ENCODE assay signal across 16 cellular contexts in the genomic region with DNA sequence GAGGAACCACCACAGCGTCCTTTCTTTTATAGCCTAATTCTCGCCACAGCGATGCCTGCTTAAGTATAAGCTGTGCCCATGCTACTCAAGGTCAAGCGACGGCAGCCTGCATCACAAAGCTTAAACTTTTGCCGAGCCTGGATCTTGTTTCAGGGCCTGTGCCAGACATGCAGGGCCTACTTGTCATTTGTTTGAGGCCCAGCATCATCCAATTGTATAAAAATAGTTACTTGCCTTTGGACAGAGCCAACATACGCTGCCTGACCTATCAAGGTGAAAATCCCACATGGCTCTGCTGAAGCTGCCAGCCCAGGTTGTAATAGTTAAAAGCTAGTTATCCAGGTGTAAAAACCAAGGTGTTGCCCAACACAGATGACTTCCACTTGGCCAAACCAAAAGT.
DNase-seq lines count a peak whose midpoint lies in the region; ATAC-seq and TF ChIP-seq lines count a peak whose summit lies in the region.
"Had no signal": no experiment of that assay in that cellular context is flagged by ENCODE, and none has a peak within 500 bp of the region (broad histone marks: within the 10 kb centered on the region; RNA-seq: fewer than 3 reads in every experiment).

No MANE protein-coding gene starts in this region.

- no peak for ATAC-seq in CD8-positive, alpha-beta T cell
- ATAC-seq in gastroesophageal sphincter = no peak
- ATAC-seq: mucosa of descending colon had no signal

- peaks cover 27% of the 10 kb centered on the region for H3K4me1 ChIP-seq in CD8-positive, alpha-beta T cell (ENCODE audit: insufficient read depth, low read length)
- H3K4me1 ChIP-seq in Loucy (ENCODE audit: insufficient read depth, low read length, poor library complexity, severe bottlenecking) = peaks cover 20% of the 10 kb centered on the region
- peaks cover 0 to 54% (median 9%) of the 10 kb centered on the region in 3 donors for H3K4me1 ChIP-seq in gastroesophageal sphincter
- peaks cover 4 to 5% of the 10 kb centered on the region in 2 experiments for H3K4me1 ChIP-seq in neutrophil (ENCODE audit: control insufficient read depth in 1 of 2, insufficient read depth in 1 of 2, low read depth in 1 of 2, low read length in 1 of 2)
- no peaks in the 10 kb centered on the region for H3K4me1 ChIP-seq in smooth muscle cell (ENCODE audit: low read depth)
- H3K4me1 ChIP-seq in thyroid gland = peaks cover 8 to 37% of the 10 kb centered on the region in 2 donors

- TF ChIP-seq CTCF in CD8-positive, alpha-beta T cell (IDR thresholded peaks at IDR 0.05) = no peak
- no peak for TF ChIP-seq CTCF in Loucy (conservative IDR thresholded peaks at IDR 0.05; ENCODE audit: low read length)
- TF ChIP-seq CTCF in gastroesophageal sphincter (IDR thresholded peaks at IDR 0.05) = no peak
- TF ChIP-seq CTCF in neutrophil (IDR thresholded peaks at IDR 0.05) = no peak
- TF ChIP-seq CTCF in smooth muscle cell (IDR thresholded peaks at IDR 0.05; ENCODE audit: borderline replicate concordance, insufficient read depth, poor library complexity, severe bottlenecking) = no peak
- no peak for TF ChIP-seq CTCF in thyroid gland (IDR thresholded peaks at IDR 0.05)

- H3K27ac ChIP-seq in CD8-positive, alpha-beta T cell (ENCODE audit: low read depth, low read length) = no peak overlapping the region
- H3K27ac ChIP-seq in gastroesophageal sphincter = peak overlapping the region in 3 of 4 donors; percentile 48 to 68 (median 56)
- H3K27ac ChIP-seq in neutrophil = peak overlapping the region; percentile 32
- H3K27ac ChIP-seq in smooth muscle cell (ENCODE audit: low read depth) = no peak overlapping the region
- no peak overlapping the region for H3K27ac ChIP-seq in thyroid gland
- H3K27ac ChIP-seq: hepatocyte had no signal

- peaks cover 39% of the 10 kb centered on the region for H3K36me3 Mint-ChIP-seq in CD8-positive, alpha-beta T cell

- intact Hi-C loops in CD8-positive, alpha-beta T cell (cut with DNase I, micrococcal nuclease) = loop anchor here (5.0 to 10.0 kb wide), 3 partner anchors 48 to 108 kb away; partner anchors contain the start of gene TMEM131L (in 1 of the 2)
- intact Hi-C loops in thyroid gland (cut with DNase I) = loop anchor here (10.0 kb wide), 1 partner anchor 138 kb away; no protein-coding TSS in a partner anchor

- no peaks in the 10 kb centered on the region for H3K9me3 ChIP-seq in CD8-positive, alpha-beta T cell (ENCODE audit: low read length)
- no peaks in the 10 kb centered on the region for H3K9me3 ChIP-seq in Loucy (ENCODE audit: insufficient read depth, low read depth, low read length)
- no peaks in the 10 kb centered on the region for H3K9me3 ChIP-seq in gastroesophageal sphincter
- no peaks in the 10 kb centered on the region for H3K9me3 ChIP-seq in neutrophil
- H3K9me3 ChIP-seq in smooth muscle cell (replicated peaks; ENCODE audit: low read depth) = no peaks in the 10 kb centered on the region
- H3K9me3 ChIP-seq in thyroid gland = no peaks in the 10 kb centered on the region
- H3K9me3 ChIP-seq: mucosa of descending colon had no signal

- no peaks in the 10 kb centered on the region for H3F3A ChIP-seq in Loucy (ENCODE audit: low read depth)
- no peaks in the 10 kb centered on the region for H3F3A ChIP-seq in smooth muscle cell (ENCODE audit: low read depth)

- no peaks in the 10 kb centered on the region for H3K9me3 Mint-ChIP-seq in CD8-positive, alpha-beta T cell

- no peaks in the 10 kb centered on the region for H3K27me3 ChIP-seq in CD8-positive, alpha-beta T cell (ENCODE audit: insufficient read depth, low read length)
- H3K27me3 ChIP-seq in Loucy (ENCODE audit: insufficient read depth, low read length, poor library complexity, severe bottlenecking) (no peaks in the 10 kb centered on the region), gastroesophageal sphincter (no peaks in the 10 kb centered on the region), neutrophil (no peaks in the 10 kb centered on the region), smooth muscle cell (ENCODE audit: low read depth) (no peaks in the 10 kb centered on the region), thyroid gland (no peaks in the 10 kb centered on the region)
- H3K27me3 ChIP-seq: hepatocyte had no signal

- H3K79me2 ChIP-seq in Loucy (ENCODE audit: insufficient read depth, low read length) = peaks cover 82% of the 10 kb centered on the region
- no peaks in the 10 kb centered on the region for H3K79me2 ChIP-seq in smooth muscle cell (ENCODE audit: low read depth)
- H3K79me2 ChIP-seq: hepatocyte had no signal

- H2AFZ ChIP-seq in Loucy (ENCODE audit: low read length) (no peak overlapping the region), smooth muscle cell (ENCODE audit: low read depth) (no peak overlapping the region)
- H2AFZ ChIP-seq: hepatocyte had no signal

- H3K9ac ChIP-seq in Loucy (ENCODE audit: low read depth, low read length, poor library complexity, severe bottlenecking) = no peak overlapping the region
- H3K9ac ChIP-seq in smooth muscle cell (ENCODE audit: low read depth) = no peak overlapping the region

- TF ChIP-seq POLR2A in gastroesophageal sphincter (IDR thresholded peaks at IDR 0.05) (no peak), thyroid gland (IDR thresholded peaks at IDR 0.05) (no peak)

- peak overlapping the region; percentile 81 for H3K27ac Mint-ChIP-seq in CD8-positive, alpha-beta T cell

- H3K4me2 ChIP-seq in Loucy (ENCODE audit: low read depth, low read length, poor library complexity, severe bottlenecking) (peak overlapping the region; percentile 68), smooth muscle cell (no peak overlapping the region)
- H3K4me2 ChIP-seq: hepatocyte had no signal

- peaks cover 69% of the 10 kb centered on the region for H3K4me1 Mint-ChIP-seq in CD8-positive, alpha-beta T cell (ENCODE audit: low read depth)

- CTCF ChIA-PET in CD8-positive, alpha-beta T cell (lab: Charles Lee) = interaction anchor here (0.6 to 4.1 kb wide), 31 partner anchors 8 to 430 kb away, joined by 3 to 56 read pairs (median 8); partner anchors contain the start of genes MND1 and TMEM131L

- no peak overlapping the region for H3K4me3 ChIP-seq in CD8-positive, alpha-beta T cell (ENCODE audit: low read depth, low read length)
- H3K4me3 ChIP-seq in Loucy (ENCODE audit: low read length, poor library complexity, severe bottlenecking) (no peak overlapping the region), gastroesophageal sphincter (no peak overlapping the region), neutrophil (ENCODE audit: low read depth in 1 of 2, low read length in 1 of 2) (no peak overlapping the region), smooth muscle cell (no peak overlapping the region), thyroid gland (replicated peaks in 1 of 3) (no peak overlapping the region)
- H3K4me3 ChIP-seq: hepatocyte, mucosa of descending colon had no signal

- TF ChIP-seq EP300 in gastroesophageal sphincter (IDR thresholded peaks at IDR 0.05) = no peak

- no peaks in the 10 kb centered on the region for H3K27me3 Mint-ChIP-seq in CD8-positive, alpha-beta T cell (ENCODE audit: low read depth)

- POLR2A ChIA-PET in CD8-positive, alpha-beta T cell (lab: Charles Lee) = interaction anchor here (0.9 to 2.3 kb wide), 6 partner anchors 70 to 228 kb away, joined by 3 to 26 read pairs (median 4); partner anchors contain the start of gene TMEM131L

- H3K4me3 Mint-ChIP-seq in CD8-positive, alpha-beta T cell = no peak overlapping the region

- peaks cover 37% of the 10 kb centered on the region for H4K20me1 ChIP-seq in Loucy (ENCODE audit: insufficient read depth, low read length, poor library complexity, severe bottlenecking)
- no peaks in the 10 kb centered on the region for H4K20me1 ChIP-seq in smooth muscle cell (ENCODE audit: low read depth)

- no peaks in the 10 kb centered on the region for H3K9me2 ChIP-seq in Loucy (replicated peaks; ENCODE audit: low read depth, low read length)

- DNase-seq in CD8-positive, alpha-beta T cell = no peak
- no peak for DNase-seq in smooth muscle cell (lab: John Stamatoyannopoulos, UW; ENCODE audit: unreplicated experiment)
- DNase-seq in thyroid gland = no peak
- DNase-seq in cerebellar cortex (ENCODE audit: low spot score) = no peak
- DNase-seq: activated CD8-positive, alpha-beta memory T cell treated with anti-CD3 and anti-CD28 coated beads for 24 hours; activated gamma-delta T cell treated with Interleukin-2 at 50 U/mL for 16 hours; C1 segment of cervical spinal cord; EL; kidney glomerular epithelial cell; mucosa of descending colon; NCI-H2029 treated with DMSO at 0.1 percent for 48 hours; NCI-H524 treated with DMSO at 0.1 percent for 48 hours had no signal

- no peaks in the 10 kb centered on the region for H3K36me3 ChIP-seq in CD8-positive, alpha-beta T cell (ENCODE audit: insufficient read depth, low read length)
- H3K36me3 ChIP-seq in Loucy (ENCODE audit: insufficient read depth, low read length) (peaks cover 51% of the 10 kb centered on the region; the same call in 1 of the 2 replicates), gastroesophageal sphincter (no peaks in the 10 kb centered on the region), neutrophil (peaks cover 28% of the 10 kb centered on the region), smooth muscle cell (ENCODE audit: low read depth) (no peaks in the 10 kb centered on the region), thyroid gland (no peaks in the 10 kb centered on the region)

- WGBS in gastroesophageal sphincter (ENCODE audit: low coverage in 1 of 2), 2 donors = 58 to 73% methylated on average over 2 to 7 of the region's 7 CpGs
- WGBS in smooth muscle cell (ENCODE audit: low lambda C conversion rate) = 97% methylated on average over 7 of the region's 7 CpGs
- WGBS in thyroid gland, 2 donors = 94 to 97% methylated on average over 7 of the region's 7 CpGs

Comparison
In these comparisons a context has a peak if more than half of its experiments do, and no peak if none do; other contexts are left out.
1. H3K27ac ChIP-seq: peak in gastroesophageal sphincter (3 of 4) and neutrophil (single experiment); none in CD8-positive, alpha-beta T cell (single experiment), smooth muscle cell (single experiment) and thyroid gland (0 of 3).